ENCODE assay signal across 8 cellular contexts in genomic region chr17:40922239-40922638, GRCh38. TPM values are rescaled to one million over a fixed set of nuclear protein-coding genes. Genes with fewer than 3 reads are reported as not detected.
A peak's percentile ranks its signal among the peaks of the same experiment; 100 is the strongest.
DNase-seq lines count a peak whose midpoint lies in the region; ATAC-seq and TF ChIP-seq lines count a peak whose summit lies in the region.

No MANE protein-coding gene starts in this region.

- H3K9me3 ChIP-seq in T-helper 17 cell (ENCODE audit: control insufficient read depth, low read length, poor library complexity, severe bottlenecking) (no peaks in the 10 kb centered on the region), spleen (no peaks in the 10 kb centered on the region)

- H3K27me3 ChIP-seq in rectal smooth muscle tissue (ENCODE audit: control insufficient read depth, insufficient read depth, low read length): no peaks in the 10 kb centered on the region
- peaks cover 0 to 23% (median 0%) of the 10 kb centered on the region in 7 donors for H3K27me3 ChIP-seq in spleen (replicated peaks in 1 of 7)

- peaks cover 36% of the 10 kb centered on the region for H3K27me3 Mint-ChIP-seq in T-helper 17 cell

- intact Hi-C loops in spleen (cut with DNase I; ENCODE audit: low total_unique reads): no loop called here

- no peak for TF ChIP-seq CTCF in foreskin fibroblast (IDR thresholded peaks at IDR 0.05; ENCODE audit: low read depth, low read length)
- TF ChIP-seq CTCF in spleen (IDR thresholded peaks at IDR 0.05 in 8 of 11, conservative IDR thresholded peaks at IDR 0.05 in 3 of 11): no peak

- H3K4me1 ChIP-seq in rectal smooth muscle tissue (ENCODE audit: control insufficient read depth, insufficient read depth, low read length): no peaks in the 10 kb centered on the region
- H3K4me1 ChIP-seq in spleen: no peaks in the 10 kb centered on the region

- peaks cover 4% of the 10 kb centered on the region for H3K36me3 Mint-ChIP-seq in T-helper 17 cell (ENCODE audit: low read depth)

- peak overlapping the region; percentile 24 for H3K27ac ChIP-seq in rectal smooth muscle tissue (ENCODE audit: low read depth, low read length)
- no peak overlapping the region for H3K27ac ChIP-seq in spleen

- ATAC-seq in T-helper 17 cell: no peak

- no peak for TF ChIP-seq POLR2A in spleen (IDR thresholded peaks at IDR 0.05)

- H3K36me3 ChIP-seq in rectal smooth muscle tissue (ENCODE audit: control insufficient read depth, insufficient read depth, low read length) (no peaks in the 10 kb centered on the region), spleen (no peaks in the 10 kb centered on the region)

- H3K27ac Mint-ChIP-seq in T-helper 17 cell: no peak overlapping the region

- no peak overlapping the region for H3K4me3 ChIP-seq in foreskin fibroblast (ENCODE audit: low read depth in 1 of 2, low read length in 2 of 2)
- H3K4me3 ChIP-seq in rectal smooth muscle tissue (ENCODE audit: low read length): no peak overlapping the region
- H3K4me3 ChIP-seq in spleen: no peak overlapping the region

- no peak overlapping the region for H3K9ac ChIP-seq in rectal smooth muscle tissue (ENCODE audit: low read length)

- no peak overlapping the region for H3K4me3 Mint-ChIP-seq in T-helper 17 cell

- WGBS in spleen, 5 donors: 64 to 91% (median 78%) methylated on average over 2 of the region's 2 CpGs

- peaks cover 11% of the 10 kb centered on the region for H3K4me1 Mint-ChIP-seq in T-helper 17 cell

- DNase-seq in DMS53 (lab: John Stamatoyannopoulos, UW): peak; percentile 90
- peak; percentile 86 for DNase-seq in RPMI7951 (ENCODE audit: low read depth)
- peak; percentile 86 to 92 for DNase-seq in foreskin fibroblast
- DNase-seq in T-helper 17 cell: no peak
- DNase-seq in spleen: no peak
- DNase-seq in NCI-H2196 (lab: John Stamatoyannopoulos, UW; ENCODE audit: unreplicated experiment): no peak
- no peak for DNase-seq in DMS 273 treated with DMSO at 0.1 percent for 48 hours (lab: John Stamatoyannopoulos, UW)

RNA-seq across cellular contexts. Expression of gene KRT23, which starts 15.2 kb away (rescaled TPM):
- 0.20 TPM in 1 of 2 replicates, not detected in the other for total RNA-seq in RPMI7951 (2014; rRNA removed; shearing (Covaris generic))
- total RNA-seq in T-helper 17 cell (not detected), spleen (10 to 100 TPM in 1 of 7 donors, 1 to 10 TPM in 6; 1.5 to 21.7 (median 6.3) TPM)
- 1 to 10 TPM in 1 of 3 donors, under 1 TPM in 2; 0.03 to 1.2 (median 0.70) TPM for polyA plus RNA-seq in spleen

RNA-seq across cellular contexts. Expression of gene KRT20, which starts 37.2 kb away (rescaled TPM):
- not detected in 2 replicates for total RNA-seq in RPMI7951 (2014; rRNA removed; shearing (Covaris generic))
- total RNA-seq in T-helper 17 cell: not detected
- total RNA-seq in spleen: not detected
- polyA plus RNA-seq in spleen: under 1 TPM in 2 of 3 donors, not detected in 1; 0.07 to 0.45 TPM

RNA-seq across cellular contexts. Expression of gene KRT39, which starts 44.5 kb away (rescaled TPM):
- 0.24 TPM in 1 of 2 replicates, not detected in the other for total RNA-seq in RPMI7951 (2014; rRNA removed; shearing (Covaris generic))
- total RNA-seq in T-helper 17 cell: not detected
- total RNA-seq in spleen: not detected
- not detected for polyA plus RNA-seq in spleen

RNA-seq across cellular contexts. Expression of gene KRT12, which starts 55.2 kb away (rescaled TPM):
- total RNA-seq in RPMI7951 (2014; rRNA removed; shearing (Covaris generic)): not detected in 2 replicates
- total RNA-seq in T-helper 17 cell (not detected), spleen (not detected)
- polyA plus RNA-seq in spleen: not detected

Comparison
In these comparisons a context has a peak if more than half of its experiments do, and no peak if none do; other contexts are left out.
1. DNase-seq: peak in DMS53 (single experiment), RPMI7951 (single experiment) and foreskin fibroblast (2 of 2); none in T-helper 17 cell (0 of 3), spleen (single experiment), NCI-H2196 (single experiment) and DMS 273 treated with DMSO at 0.1 percent for 48 hours (single experiment).